In genomic region chr11:129192150-129192549, GRCh38 we compare ENCODE assay signal across 11 cellular contexts. TPM values are rescaled to one million over a fixed set of nuclear protein-coding genes. Genes with fewer than 3 reads are reported as not detected.
DNase-seq lines count a peak whose midpoint lies in the region; ATAC-seq, FAIRE-seq and TF ChIP-seq lines count a peak whose summit lies in the region.
"Had no signal": no experiment of that assay in that cellular context is flagged by ENCODE, and none has a peak within 500 bp of the region (broad histone marks: within the 10 kb centered on the region; RNA-seq: fewer than 3 reads in every experiment).

TSS of gene ARHGAP32 (minus strand) at chr11:129192325. CDS start at chr11:129192198, 127 bp downstream.

- peak; percentile 35; the same call in 1 of the 3 replicates for ATAC-seq in SK-N-SH treated with all-trans-retinoic acid at 6 μM for 48 hours
- no peak for ATAC-seq in GM18517 (IDR thresholded peaks at IDR 0.05; ENCODE audit: unreplicated experiment)

- H3K36me3 ChIP-seq in hepatocyte (replicated peaks; ENCODE audit: insufficient read depth, low read depth): no peaks in the 10 kb centered on the region
- no peaks in the 10 kb centered on the region for H3K36me3 ChIP-seq in small intestine (ENCODE audit: control insufficient read depth in 2 of 2, insufficient read depth in 2 of 2, low read length in 2 of 2)
- H3K36me3 ChIP-seq: neutrophil had no signal

- peaks cover 53% of the 10 kb centered on the region for H3K79me2 ChIP-seq in hepatocyte

- H3K4me2 ChIP-seq in hepatocyte: peak within 1 kb of the TSS; percentile 52

- H3K27ac ChIP-seq in hepatocyte: peak within 1 kb of the TSS; percentile 72
- no peak within 1 kb of the TSS for H3K27ac ChIP-seq in small intestine (ENCODE audit: low read depth in 1 of 2, low read length in 1 of 2)
- H3K27ac ChIP-seq: neutrophil had no signal

- H3K9me2 ChIP-seq in hepatocyte (replicated peaks; ENCODE audit: insufficient read depth): no peaks in the 10 kb centered on the region

- DNase-seq in HPDE6-E6E7 (ENCODE audit: extremely low spot score): peak; percentile 35
- DNase-seq in hepatocyte (ENCODE audit: low spot score): no peak
- DNase-seq in small intestine: no peak
- no peak for DNase-seq in globus pallidus (ENCODE audit: low spot score)
- no peak for DNase-seq in AG08396 (ENCODE audit: low spot score)
- no peak for DNase-seq in activated CD8-positive, alpha-beta memory T cell treated with anti-CD3 and anti-CD28 coated beads, Interleukin-2, amount 50 U/mL, for 4 hours
- DNase-seq: GDM1, NCI-H187 treated with DMSO at 0.1 percent for 48 hours had no signal

- no peak for TF ChIP-seq CTCF in hepatocyte (IDR thresholded peaks at IDR 0.05; ENCODE audit: poor library complexity)

- H3K9me3 ChIP-seq in hepatocyte (ENCODE audit: low read depth): no peaks in the 10 kb centered on the region
- no peaks in the 10 kb centered on the region for H3K9me3 ChIP-seq in small intestine (ENCODE audit: control insufficient read depth, low read depth)
- H3K9me3 ChIP-seq: neutrophil had no signal

- H3K4me3 ChIP-seq in hepatocyte (no peak within 1 kb of the TSS), small intestine (ENCODE audit: low read depth in 1 of 2, low read length in 2 of 2) (no peak within 1 kb of the TSS)

- H2AFZ ChIP-seq in hepatocyte: no peak within 1 kb of the TSS

- FAIRE-seq in small intestine (lab: Jason Lieb, UNC): no peak

- H3K27me3 ChIP-seq in hepatocyte: no peaks in the 10 kb centered on the region
- H3K27me3 ChIP-seq in small intestine (ENCODE audit: control insufficient read depth in 2 of 2, insufficient read depth in 2 of 2, low read length in 2 of 2): no peaks in the 10 kb centered on the region
- H3K27me3 ChIP-seq: neutrophil had no signal

- no peaks in the 10 kb centered on the region for H4K20me1 ChIP-seq in hepatocyte (ENCODE audit: insufficient read depth, poor library complexity, severe bottlenecking)

- peaks cover 12% of the 10 kb centered on the region for H3K4me1 ChIP-seq in hepatocyte (ENCODE audit: insufficient read depth)
- peaks cover 0 to 3% of the 10 kb centered on the region in 2 donors for H3K4me1 ChIP-seq in small intestine (ENCODE audit: control insufficient read depth in 2 of 2, insufficient read depth in 1 of 2, low read depth in 1 of 2, low read length in 1 of 2)

- WGBS in hepatocyte (ENCODE audit: low lambda C conversion rate, missing lambda C conversion rate): 62% methylated on average over 2 of the region's 2 CpGs
- WGBS in small intestine, 3 donors: 84 to 93% (median 85%) methylated on average over 2 of the region's 2 CpGs

TF ChIP-seq in SK-N-SH treated with all-trans-retinoic acid at 6 μM for 48 hours, 23 proteins besides CTCF, POLR2A, EP300 and RAD21:
- TF ChIP-seq TSHZ2 (CRISPR knock-in tag; IDR thresholded peaks at IDR 0.05) (no peak), ZNF70 (CRISPR knock-in tag; IDR thresholded peaks at IDR 0.05) (no peak), OSR1 (CRISPR knock-in tag; IDR thresholded peaks at IDR 0.05) (no peak), CSDC2 (CRISPR knock-in tag; IDR thresholded peaks at IDR 0.05) (no peak), ZFP3 (CRISPR knock-in tag; IDR thresholded peaks at IDR 0.05) (no peak), POU6F1 (CRISPR knock-in tag; IDR thresholded peaks at IDR 0.05; ENCODE audit: borderline replicate concordance, low read depth) (no peak), ARNTL (CRISPR knock-in tag; IDR thresholded peaks at IDR 0.05; ENCODE audit: borderline replicate concordance, low read depth) (no peak), CREB5 (CRISPR knock-in tag; IDR thresholded peaks at IDR 0.05; ENCODE audit: low read depth) (no peak), BACH2 (CRISPR knock-in tag; IDR thresholded peaks at IDR 0.05; ENCODE audit: borderline replicate concordance) (no peak)

RNA-seq across cellular contexts. Expression of gene ARHGAP32, which starts in this region (rescaled TPM):
- total RNA-seq in hepatocyte: 14.5 and 17.3 TPM in 2 replicates
- polyA plus RNA-seq in hepatocyte (9.9 and 10.0 TPM in 2 replicates), small intestine (10 to 100 TPM in 2 of 3 donors, 1 to 10 TPM in 1; 8.9 to 17.2 (median 16.1) TPM)
